In the genomic region with DNA sequence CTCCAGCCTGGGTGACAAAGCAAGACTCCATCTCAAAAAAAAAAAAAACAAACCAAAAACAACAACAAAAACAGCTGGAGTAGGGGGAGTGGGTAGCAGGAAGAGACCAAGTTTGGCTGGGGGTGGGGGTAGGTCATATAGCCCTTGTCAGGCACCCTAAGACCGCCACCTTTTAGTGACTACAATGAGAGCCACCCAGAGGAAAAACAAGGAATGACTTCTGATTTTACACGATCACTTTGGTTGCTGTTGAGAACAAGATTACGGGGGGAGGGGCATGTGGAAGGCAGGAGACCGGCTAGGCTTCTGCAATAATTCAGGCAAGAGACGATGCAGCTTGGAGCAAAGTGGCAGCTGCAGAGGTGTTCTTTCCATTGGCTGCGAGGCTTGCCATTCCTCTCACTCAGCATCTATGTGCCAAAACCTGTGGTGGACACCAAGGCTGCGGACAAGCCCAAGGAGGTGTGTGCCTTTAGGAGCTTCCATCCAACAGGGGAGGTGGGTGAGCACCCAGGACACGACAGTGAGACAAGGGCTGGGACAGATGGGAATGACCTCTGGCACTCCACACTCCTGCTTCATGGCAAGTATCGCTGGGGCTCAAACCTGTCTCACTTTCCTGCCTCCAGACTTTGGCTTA, we compare ENCODE assay signal across 9 cellular contexts. TPM values are rescaled to one million over a fixed set of nuclear protein-coding genes. Genes with fewer than 3 reads are reported as not detected.
A peak's percentile ranks its signal among the peaks of the same experiment; 100 is the strongest.
DNase-seq lines count a peak whose midpoint lies in the region; ATAC-seq and TF ChIP-seq lines count a peak whose summit lies in the region.
"Had no signal": no experiment of that assay in that cellular context is flagged by ENCODE, and none has a peak within 500 bp of the region (broad histone marks: within the 10 kb centered on the region; RNA-seq: fewer than 3 reads in every experiment).

No MANE protein-coding gene starts in this region.

- H3K4me1 Mint-ChIP-seq in CD8-positive, alpha-beta memory T cell = peaks cover 56 to 76% (median 73%) of the 10 kb centered on the region in 3 donors
- H3K4me1 Mint-ChIP-seq in activated B cell treated with CpG ODN at 0.5 μM for 24 hours = peaks cover 69% of the 10 kb centered on the region

- 0 out of 2 replicates have a peak overlapping the region, but pooled peaks have one; percentile 39 for H2AK5ac ChIP-seq in IMR-90 (ENCODE audit: low read depth, low read length)

- H3K56ac ChIP-seq in IMR-90 (ENCODE audit: extremely low read depth, insufficient read depth, low read length) = no peak overlapping the region

- peak in 1 of 5 donors; percentile 52 for DNase-seq in CD8-positive, alpha-beta memory T cell
- DNase-seq in IMR-90 = peak; percentile 41
- no peak for DNase-seq in activated B cell treated with CpG ODN at 0.5 μM for 24 hours
- DNase-seq in stimulated activated CD4-positive, alpha-beta T cell treated with anti-CD3 and anti-CD28 coated beads, Interleukin-4, amount 100 ng/mL, for 1 hour = no peak
- no peak for DNase-seq in stimulated activated CD4-positive, alpha-beta T cell treated with anti-CD3 and anti-CD28 coated beads, Interleukin-4, amount 100 ng/mL, for 24 hours
- DNase-seq in activated gamma-delta T cell treated with Interleukin-2 at 50 U/mL for 16 hours = no peak

- H4K8ac ChIP-seq in IMR-90 (ENCODE audit: low read depth in 2 of 2, low read length in 2 of 2) = no peak overlapping the region

- H3K9me3 ChIP-seq in CD8-positive, alpha-beta memory T cell (ENCODE audit: low read length) = no peaks in the 10 kb centered on the region
- no peaks in the 10 kb centered on the region for H3K9me3 ChIP-seq in IMR-90 (ENCODE audit: control insufficient read depth, insufficient read depth, low read length)
- H3K9me3 ChIP-seq in iPS-20b (ENCODE audit: insufficient read depth, low read depth, low read length) = no peaks in the 10 kb centered on the region
- H3K9me3 ChIP-seq: SJSA1 had no signal

- peak overlapping the region in 7 of 8 donors; percentile 66 to 97 (median 87) for H3K27ac Mint-ChIP-seq in CD8-positive, alpha-beta memory T cell
- H3K27ac Mint-ChIP-seq in activated B cell treated with CpG ODN at 0.5 μM for 24 hours = peak overlapping the region; percentile 69

- H3K23ac ChIP-seq in IMR-90 (ENCODE audit: low read depth, low read length) = no peak overlapping the region

- no peak overlapping the region for H2BK5ac ChIP-seq in IMR-90 (ENCODE audit: low read depth, low read length, poor library complexity, severe bottlenecking)

- H3K27ac ChIP-seq in CD8-positive, alpha-beta memory T cell (ENCODE audit: low read depth, low read length) = no peak overlapping the region
- H3K27ac ChIP-seq in IMR-90 (ENCODE audit: insufficient read depth, low read length) (no peak overlapping the region; the same call in 1 of the 2 replicates), iPS-20b (ENCODE audit: low read length) (no peak overlapping the region)
- H3K27ac ChIP-seq: SJSA1 had no signal

- BruUV-seq in IMR-90 (replicated peaks; lab: Mats Ljungman, UMichigan) = TSS peak; percentile 61

- no peak overlapping the region for H2BK120ac ChIP-seq in IMR-90 (ENCODE audit: low read depth, low read length)

- no peak overlapping the region for H3K14ac ChIP-seq in IMR-90 (replicated peaks; ENCODE audit: low read depth, low read length)

- ATAC-seq in IMR-90 (ENCODE audit: low read depth) (no peak), activated B cell treated with CpG ODN at 0.5 μM for 24 hours (ENCODE audit: low read depth) (no peak), HG02852 (IDR thresholded peaks at IDR 0.05; ENCODE audit: unreplicated experiment) (no peak)

- no peaks in the 10 kb centered on the region for H3K27me3 Mint-ChIP-seq in CD8-positive, alpha-beta memory T cell
- no peaks in the 10 kb centered on the region for H3K27me3 Mint-ChIP-seq in activated B cell treated with CpG ODN at 0.5 μM for 24 hours

- intact Hi-C loops in IMR-90 (cut with micrococcal nuclease) (loop anchor here (10.0 kb wide), 1 partner anchor 644 kb away; the partner anchor contains the start of gene TNRC6B), activated B cell treated with CpG ODN at 0.5 μM for 24 hours (cut with micrococcal nuclease) (loop anchor here (5.0 kb wide), 2 partner anchors 659 to 881 kb away; partner anchors contain the start of gene CBX6)

- in situ Hi-C loops in IMR-90 (cut with MboI; ENCODE audit: low sequenced_read_pairs) = loop anchor here (10.0 kb wide), 2 partner anchors 654 to 814 kb away; partner anchors contain the start of gene ADSL

- H2BK15ac ChIP-seq in IMR-90 (ENCODE audit: low read depth, low read length) = no peak overlapping the region

- no peak overlapping the region for H2AFZ ChIP-seq in IMR-90 (replicated peaks; ENCODE audit: low read length, poor library complexity)

- H3K9ac ChIP-seq in IMR-90 (ENCODE audit: low read depth, low read length) = peak overlapping the region; percentile 48; the same call in 1 of the 2 replicates
- no peak overlapping the region for H3K9ac ChIP-seq in iPS-20b (ENCODE audit: low read depth, low read length)

- peaks cover 23 to 59% of the 10 kb centered on the region in 2 experiments for H3K79me1 ChIP-seq in IMR-90 (ENCODE audit: low read depth in 1 of 2, low read length in 2 of 2)

- dilution Hi-C loops in IMR-90 (cut with HindIII; ENCODE audit: low sequenced_read_pairs, unreplicated experiment) = no loop called here

- TF ChIP-seq RAD21 in IMR-90 (IDR thresholded peaks at IDR 0.05; ENCODE audit: low read length) = no peak

- H2BK20ac ChIP-seq in IMR-90 (ENCODE audit: low read depth, low read length) = no peak overlapping the region

- peak overlapping the region; percentile 92 for H3K4me3 ChIP-seq in CD8-positive, alpha-beta memory T cell (ENCODE audit: low read length)
- no peak overlapping the region for H3K4me3 ChIP-seq in IMR-90 (ENCODE audit: insufficient read depth, low read depth, low read length)
- H3K4me3 ChIP-seq in iPS-20b (ENCODE audit: low read length) = 0 out of 2 replicates have a peak overlapping the region, but pooled peaks have one; percentile 23

- H3K36me3 Mint-ChIP-seq in CD8-positive, alpha-beta memory T cell = peaks cover 0 to 45% (median 3%) of the 10 kb centered on the region in 3 donors
- H3K36me3 Mint-ChIP-seq in activated B cell treated with CpG ODN at 0.5 μM for 24 hours (ENCODE audit: low read depth) = peaks cover 47% of the 10 kb centered on the region

- 41% methylated on average over 5 of the region's 9 CpGs; no CpG with 5 or more reads in 1 of the 2 experiments for WGBS in IMR-90 (ENCODE audit: extremely low coverage in 2 of 2, insufficient read length in 1 of 2), 2 experiments

- no peaks in the 10 kb centered on the region for H3K9me3 Mint-ChIP-seq in CD8-positive, alpha-beta memory T cell
- H3K9me3 Mint-ChIP-seq in activated B cell treated with CpG ODN at 0.5 μM for 24 hours = no peaks in the 10 kb centered on the region

- no peak overlapping the region for H3K18ac ChIP-seq in IMR-90 (ENCODE audit: low read depth, low read length)

- TF ChIP-seq CTCF in IMR-90 (conservative IDR thresholded peaks at IDR 0.05; ENCODE audit: low read depth, low read length) (peak; percentile 30; the same call in 1 of the 2 replicates), activated B cell treated with CpG ODN at 0.5 μM for 24 hours (IDR thresholded peaks at IDR 0.05) (no peak)

- H3K36me3 ChIP-seq in CD8-positive, alpha-beta memory T cell (ENCODE audit: insufficient read depth, low read length) = peaks cover 18% of the 10 kb centered on the region
- peaks cover 12% of the 10 kb centered on the region for H3K36me3 ChIP-seq in IMR-90 (ENCODE audit: control insufficient read depth, insufficient read depth, low read length)
- peaks cover 39% of the 10 kb centered on the region for H3K36me3 ChIP-seq in iPS-20b (ENCODE audit: insufficient read depth, low read depth, low read length)

- no peaks in the 10 kb centered on the region for H3K9me1 ChIP-seq in IMR-90 (ENCODE audit: insufficient read depth, low read length)

- no peak overlapping the region for H2AK9ac ChIP-seq in IMR-90 (replicated peaks; ENCODE audit: low read depth, low read length, poor library complexity)

- no peak for TF ChIP-seq POLR2A in IMR-90 (IDR thresholded peaks at IDR 0.05; ENCODE audit: low read depth, low read length)

- H3K4ac ChIP-seq in IMR-90 (ENCODE audit: low read depth, low read length) = no peak overlapping the region

- peak overlapping the region; percentile 14; the same call in 1 of the 2 replicates for H3K4me2 ChIP-seq in IMR-90 (ENCODE audit: low read depth, low read length)

- no peak overlapping the region for H4K5ac ChIP-seq in IMR-90 (ENCODE audit: low read depth, low read length)

- CTCF ChIA-PET in CD8-positive, alpha-beta memory T cell (lab: Charles Lee) = interaction anchor here (0.6 to 4.9 kb wide), 15 partner anchors 11 to 564 kb away, joined by 3 to 57 read pairs (median 5); partner anchors contain the start of genes ATF4, MIEF1 and TAB1
- CTCF ChIA-PET in IMR-90 (lab: Yijun Ruan, JAX) (interaction anchor here (0.7 kb wide), 1 partner anchor 411 kb away, joined by 3 read pairs; no protein-coding TSS in a partner anchor), activated B cell treated with CpG ODN at 0.5 μM for 24 hours (lab: Charles Lee) (interaction anchor here (0.7 to 4.8 kb wide), 16 partner anchors 10 to 513 kb away, joined by 3 to 42 read pairs (median 3); partner anchors contain the start of genes ATF4 and RPL3)

- H3K4me1 ChIP-seq in CD8-positive, alpha-beta memory T cell (ENCODE audit: insufficient read depth, low read length) = peaks cover 70% of the 10 kb centered on the region
- H3K4me1 ChIP-seq in IMR-90 (ENCODE audit: control insufficient read depth, insufficient read depth, low read length) = peaks cover 7% of the 10 kb centered on the region
- peaks cover 27% of the 10 kb centered on the region for H3K4me1 ChIP-seq in iPS-20b (ENCODE audit: insufficient read depth, low read length)

- POLR2A ChIA-PET in CD8-positive, alpha-beta memory T cell (lab: Charles Lee) = interaction anchor here (0.6 to 2.3 kb wide), 6 partner anchors 10 to 513 kb away, joined by 3 to 33 read pairs (median 4); partner anchors contain the start of gene ATF4
- POLR2A ChIA-PET in IMR-90 (lab: Charles Lee; ENCODE audit: unreplicated experiment) = interaction anchor here (0.6 kb wide), 1 partner anchor 46 kb away, joined by 3 read pairs; no protein-coding TSS in a partner anchor
- POLR2A ChIA-PET in activated B cell treated with CpG ODN at 0.5 μM for 24 hours (lab: Charles Lee) = interaction anchor here (0.5 to 6.6 kb wide), 13 partner anchors 8 to 555 kb away, joined by 3 to 111 read pairs (median 4); partner anchors contain the start of genes ATF4, MIEF1, RPL3 and TAB1

- H4K91ac ChIP-seq in IMR-90 (ENCODE audit: insufficient read depth, low read depth, low read length) = no peak overlapping the region

- peak overlapping the region; percentile 87 to 97 (median 93) for H3K4me3 Mint-ChIP-seq in CD8-positive, alpha-beta memory T cell
- peak overlapping the region; percentile 96 for H3K4me3 Mint-ChIP-seq in activated B cell treated with CpG ODN at 0.5 μM for 24 hours

- no peaks in the 10 kb centered on the region for H3K27me3 ChIP-seq in CD8-positive, alpha-beta memory T cell (ENCODE audit: insufficient read depth, low read length, poor library complexity, severe bottlenecking)
- H3K27me3 ChIP-seq in IMR-90 (ENCODE audit: control insufficient read depth, insufficient read depth, low read length) (no peaks in the 10 kb centered on the region), iPS-20b (ENCODE audit: insufficient read depth, low read length) (no peaks in the 10 kb centered on the region)
- H3K27me3 ChIP-seq: SJSA1 had no signal

- peaks cover 50% of the 10 kb centered on the region for H4K20me1 ChIP-seq in IMR-90 (ENCODE audit: insufficient read depth, low read length)

RNA-seq across cellular contexts. Expression of gene RPS19BP1, which starts 1.7 kb away (rescaled TPM):
- 100 to 1,000 TPM; 158 to 160 TPM for total RNA-seq in CD8-positive, alpha-beta memory T cell
- polyA plus RNA-seq in CD8-positive, alpha-beta memory T cell = 128 TPM
- 33.0 and 33.6 TPM in 2 replicates for total RNA-seq in IMR-90 (2012; rRNA removed)
- 95.4 and 117 TPM in 2 replicates for polyA plus RNA-seq in IMR-90 (2012; rRNA removed)
- polyA plus RNA-seq in IMR-90 (2012; cell fraction: cytosol; rRNA removed) = 117 and 206 TPM in 2 replicates
- 65.7 and 74.5 TPM in 2 replicates for polyA plus RNA-seq in IMR-90 (2012; cell fraction: nucleus; rRNA removed; ENCODE audit: low replicate concordance)
- total RNA-seq in activated B cell treated with CpG ODN at 0.5 μM for 24 hours = 67.7 and 79.0 TPM in 2 replicates

RNA-seq across cellular contexts. Expression of gene ATF4, which starts 10.4 kb away (rescaled TPM):
- 100 to 1,000 TPM; 757 to 758 TPM for total RNA-seq in CD8-positive, alpha-beta memory T cell
- 103 TPM for polyA plus RNA-seq in CD8-positive, alpha-beta memory T cell
- total RNA-seq in IMR-90 (2012; rRNA removed) = 136 and 148 TPM in 2 replicates
- 662 and 949 TPM in 2 replicates for polyA plus RNA-seq in IMR-90 (2012; rRNA removed)
- 533 and 881 TPM in 2 replicates for polyA plus RNA-seq in IMR-90 (2012; cell fraction: cytosol; rRNA removed)
- 1,013 and 1,510 TPM in 2 replicates for polyA plus RNA-seq in IMR-90 (2012; cell fraction: nucleus; rRNA removed; ENCODE audit: low replicate concordance)
- 363 and 368 TPM in 2 replicates for total RNA-seq in activated B cell treated with CpG ODN at 0.5 μM for 24 hours

RNA-seq across cellular contexts. Expression of gene MIEF1, which starts 28.7 kb away (rescaled TPM):
- 10 to 100 TPM; 59.9 to 60.9 TPM for total RNA-seq in CD8-positive, alpha-beta memory T cell
- 29.4 TPM for polyA plus RNA-seq in CD8-positive, alpha-beta memory T cell
- total RNA-seq in IMR-90 (2012; rRNA removed) (9.7 and 12.2 TPM in 2 replicates), activated B cell treated with CpG ODN at 0.5 μM for 24 hours (38.2 and 41.3 TPM in 2 replicates)
- 15.0 and 16.9 TPM in 2 replicates for polyA plus RNA-seq in IMR-90 (2012; rRNA removed)
- 9.7 and 13.5 TPM in 2 replicates for polyA plus RNA-seq in IMR-90 (2012; cell fraction: cytosol; rRNA removed)
- 8.6 and 12.3 TPM in 2 replicates for polyA plus RNA-seq in IMR-90 (2012; cell fraction: nucleus; rRNA removed; ENCODE audit: low replicate concordance)

RNA-seq across cellular contexts. Expression of gene CACNA1I, which starts 39.7 kb away (rescaled TPM):
- total RNA-seq in CD8-positive, alpha-beta memory T cell = 1 to 10 TPM; 4.6 TPM
- polyA plus RNA-seq in CD8-positive, alpha-beta memory T cell = 0.71 TPM
- under 0.01 TPM in 1 of 2 replicates, not detected in the other for total RNA-seq in IMR-90 (2012; rRNA removed)
- 0.01 and 0.02 TPM in 2 replicates for polyA plus RNA-seq in IMR-90 (2012; rRNA removed)
- 0.01 TPM in 2 replicates for polyA plus RNA-seq in IMR-90 (2012; cell fraction: cytosol; rRNA removed)
- 0.03 and 0.05 TPM in 2 replicates for polyA plus RNA-seq in IMR-90 (2012; cell fraction: nucleus; rRNA removed; ENCODE audit: low replicate concordance)
- total RNA-seq in activated B cell treated with CpG ODN at 0.5 μM for 24 hours = not detected in 2 replicates
